Comparison of ENCODE assay signal across 9 cellular contexts in genomic region chr6:105898286-105898685, GRCh38.
A peak's percentile ranks its signal among the peaks of the same experiment; 100 is the strongest.
DNase-seq lines count a peak whose midpoint lies in the region; ATAC-seq and TF ChIP-seq lines count a peak whose summit lies in the region.
"Had no signal": no experiment of that assay in that cellular context is flagged by ENCODE, and none has a peak within 500 bp of the region (broad histone marks: within the 10 kb centered on the region; RNA-seq: fewer than 3 reads in every experiment).

No MANE protein-coding gene starts in this region.

- H3K27ac ChIP-seq in fibroblast of lung (ENCODE audit: insufficient read depth, low read length), result no peak overlapping the region
- H3K27ac ChIP-seq: ovary had no signal

- peaks cover 5% of the 10 kb centered on the region for H3K4me1 ChIP-seq in fibroblast of lung (ENCODE audit: control insufficient read depth, extremely low read depth, insufficient read depth, low read length)

- DNase-seq in fibroblast of lung (ENCODE audit: low read depth in 2 of 2) (peak; percentile 60 to 95), NCI-H82 treated with DMSO at 0.1 percent for 48 hours (lab: John Stamatoyannopoulos, UW; ENCODE audit: unreplicated experiment) (no peak), ACHN (no peak), anterior cingulate cortex (lab: John Stamatoyannopoulos, UW) (no peak), ureter (ENCODE audit: low spot score) (no peak)
- DNase-seq: ovary had no signal

- no peaks in the 10 kb centered on the region for H3K9me3 ChIP-seq in fibroblast of lung (ENCODE audit: control insufficient read depth, insufficient read depth, low read depth, low read length)
- H3K9me3 ChIP-seq: ovary had no signal

- in situ Hi-C loops in ACHN (cut with HindIII; ENCODE audit: low pct_ligation_motif_present, low pct_unique_long_range_greater_than_20kb, low sequenced_read_pairs), result no loop called here

- no peaks in the 10 kb centered on the region for H3K79me2 ChIP-seq in fibroblast of lung (ENCODE audit: control insufficient read depth, insufficient read depth, low read length)

- TF ChIP-seq CTCF in fibroblast of lung (conservative IDR thresholded peaks at IDR 0.05 in 1 of 2, IDR thresholded peaks at IDR 0.05 in 1 of 2; ENCODE audit: low read depth in 1 of 2, low read length in 2 of 2), result no peak

- ATAC-seq in GM18508 (IDR thresholded peaks at IDR 0.05; ENCODE audit: insufficient read depth, unreplicated experiment) (peak; percentile 66), GM21529 (IDR thresholded peaks at IDR 0.05; ENCODE audit: unreplicated experiment) (peak; percentile 80), HG03439 (IDR thresholded peaks at IDR 0.05; ENCODE audit: unreplicated experiment) (peak; percentile 58)

- H3K27me3 ChIP-seq in fibroblast of lung (ENCODE audit: control insufficient read depth, insufficient read depth, low read length), result no peaks in the 10 kb centered on the region
- H3K27me3 ChIP-seq: ovary had no signal

- H2AFZ ChIP-seq in fibroblast of lung (ENCODE audit: low read length), result no peak overlapping the region

- H4K20me1 ChIP-seq in fibroblast of lung (ENCODE audit: control insufficient read depth, extremely low read depth, insufficient read depth, low read length), result no peaks in the 10 kb centered on the region

- no peaks in the 10 kb centered on the region for H3K36me3 ChIP-seq in fibroblast of lung (ENCODE audit: control insufficient read depth, insufficient read depth, low read length)
- H3K36me3 ChIP-seq: ovary had no signal

- no peak overlapping the region for H3K9ac ChIP-seq in fibroblast of lung (ENCODE audit: insufficient read depth, low read length)

- H3K4me3 ChIP-seq in fibroblast of lung (replicated peaks in 1 of 4; ENCODE audit: control extremely low read depth in 1 of 4, insufficient read depth in 1 of 4, low read depth in 3 of 4, low read length in 4 of 4), result no peak overlapping the region
- H3K4me3 ChIP-seq: ovary had no signal

- H3K4me2 ChIP-seq in fibroblast of lung (ENCODE audit: extremely low read depth, insufficient read depth, low read length), result no peak overlapping the region

Comparison
In these comparisons a context has a peak if more than half of its experiments do, and no peak if none do; other contexts are left out.
1. DNase-seq: peak in fibroblast of lung (2 of 2); none in NCI-H82 treated with DMSO at 0.1 percent for 48 hours (single experiment), ACHN (single experiment), anterior cingulate cortex (0 of 58) and ureter (single experiment).
2. Peak in every context shown above with its lines, with median percentiles within 50 percentile points of each other: ATAC-seq.